ENCODE assay signal across 1 cellular context in the genomic region with DNA sequence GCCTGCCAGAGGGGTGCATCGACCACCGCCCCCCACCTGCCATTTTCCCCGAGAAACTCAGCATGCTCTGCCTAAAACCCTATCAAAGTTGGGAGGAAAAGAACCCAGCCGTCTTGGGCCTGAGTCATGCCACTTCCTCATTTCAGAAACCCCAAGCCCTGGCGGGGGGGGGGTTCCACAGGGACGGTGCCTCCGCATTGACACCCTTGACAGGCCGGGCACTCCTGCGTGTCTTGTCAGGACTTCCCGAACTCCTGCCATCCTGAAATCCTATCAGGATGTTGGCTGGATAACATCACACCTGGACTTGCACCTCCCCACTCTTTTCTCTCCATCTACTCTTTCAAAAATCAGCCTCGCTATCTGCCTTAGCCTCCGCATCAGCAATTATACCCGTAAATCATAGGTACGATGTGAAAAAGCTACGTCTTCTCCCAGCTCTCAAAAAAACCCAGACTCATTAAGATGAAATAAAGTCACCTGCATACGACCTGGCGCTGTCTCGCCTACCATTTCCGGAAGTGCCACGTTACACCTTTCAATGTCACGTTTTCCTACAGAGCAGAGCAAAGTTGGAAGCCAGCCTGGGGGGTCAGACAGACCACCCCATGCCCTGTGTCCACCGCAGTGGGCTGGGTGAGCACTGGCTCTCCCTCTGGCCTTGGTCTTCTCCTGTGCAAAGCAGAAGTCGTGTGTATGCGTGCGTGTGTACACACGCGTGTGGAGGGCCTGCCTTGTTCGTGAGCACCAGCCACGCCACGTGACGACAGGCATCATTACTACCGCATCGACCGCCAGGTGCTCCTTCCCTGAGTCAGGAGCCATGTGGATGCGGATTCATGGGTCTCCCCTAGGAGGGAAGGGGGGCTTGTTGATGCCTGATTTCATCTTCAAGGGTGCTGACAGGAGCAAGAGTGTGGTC.
TF ChIP-seq lines count a peak whose summit lies in the region.

No MANE protein-coding gene starts in this region.

TF ChIP-seq in GM23338, 12 proteins besides CTCF, POLR2A, EP300 and RAD21 (continued from another document):
- TF ChIP-seq, protein P1, sequence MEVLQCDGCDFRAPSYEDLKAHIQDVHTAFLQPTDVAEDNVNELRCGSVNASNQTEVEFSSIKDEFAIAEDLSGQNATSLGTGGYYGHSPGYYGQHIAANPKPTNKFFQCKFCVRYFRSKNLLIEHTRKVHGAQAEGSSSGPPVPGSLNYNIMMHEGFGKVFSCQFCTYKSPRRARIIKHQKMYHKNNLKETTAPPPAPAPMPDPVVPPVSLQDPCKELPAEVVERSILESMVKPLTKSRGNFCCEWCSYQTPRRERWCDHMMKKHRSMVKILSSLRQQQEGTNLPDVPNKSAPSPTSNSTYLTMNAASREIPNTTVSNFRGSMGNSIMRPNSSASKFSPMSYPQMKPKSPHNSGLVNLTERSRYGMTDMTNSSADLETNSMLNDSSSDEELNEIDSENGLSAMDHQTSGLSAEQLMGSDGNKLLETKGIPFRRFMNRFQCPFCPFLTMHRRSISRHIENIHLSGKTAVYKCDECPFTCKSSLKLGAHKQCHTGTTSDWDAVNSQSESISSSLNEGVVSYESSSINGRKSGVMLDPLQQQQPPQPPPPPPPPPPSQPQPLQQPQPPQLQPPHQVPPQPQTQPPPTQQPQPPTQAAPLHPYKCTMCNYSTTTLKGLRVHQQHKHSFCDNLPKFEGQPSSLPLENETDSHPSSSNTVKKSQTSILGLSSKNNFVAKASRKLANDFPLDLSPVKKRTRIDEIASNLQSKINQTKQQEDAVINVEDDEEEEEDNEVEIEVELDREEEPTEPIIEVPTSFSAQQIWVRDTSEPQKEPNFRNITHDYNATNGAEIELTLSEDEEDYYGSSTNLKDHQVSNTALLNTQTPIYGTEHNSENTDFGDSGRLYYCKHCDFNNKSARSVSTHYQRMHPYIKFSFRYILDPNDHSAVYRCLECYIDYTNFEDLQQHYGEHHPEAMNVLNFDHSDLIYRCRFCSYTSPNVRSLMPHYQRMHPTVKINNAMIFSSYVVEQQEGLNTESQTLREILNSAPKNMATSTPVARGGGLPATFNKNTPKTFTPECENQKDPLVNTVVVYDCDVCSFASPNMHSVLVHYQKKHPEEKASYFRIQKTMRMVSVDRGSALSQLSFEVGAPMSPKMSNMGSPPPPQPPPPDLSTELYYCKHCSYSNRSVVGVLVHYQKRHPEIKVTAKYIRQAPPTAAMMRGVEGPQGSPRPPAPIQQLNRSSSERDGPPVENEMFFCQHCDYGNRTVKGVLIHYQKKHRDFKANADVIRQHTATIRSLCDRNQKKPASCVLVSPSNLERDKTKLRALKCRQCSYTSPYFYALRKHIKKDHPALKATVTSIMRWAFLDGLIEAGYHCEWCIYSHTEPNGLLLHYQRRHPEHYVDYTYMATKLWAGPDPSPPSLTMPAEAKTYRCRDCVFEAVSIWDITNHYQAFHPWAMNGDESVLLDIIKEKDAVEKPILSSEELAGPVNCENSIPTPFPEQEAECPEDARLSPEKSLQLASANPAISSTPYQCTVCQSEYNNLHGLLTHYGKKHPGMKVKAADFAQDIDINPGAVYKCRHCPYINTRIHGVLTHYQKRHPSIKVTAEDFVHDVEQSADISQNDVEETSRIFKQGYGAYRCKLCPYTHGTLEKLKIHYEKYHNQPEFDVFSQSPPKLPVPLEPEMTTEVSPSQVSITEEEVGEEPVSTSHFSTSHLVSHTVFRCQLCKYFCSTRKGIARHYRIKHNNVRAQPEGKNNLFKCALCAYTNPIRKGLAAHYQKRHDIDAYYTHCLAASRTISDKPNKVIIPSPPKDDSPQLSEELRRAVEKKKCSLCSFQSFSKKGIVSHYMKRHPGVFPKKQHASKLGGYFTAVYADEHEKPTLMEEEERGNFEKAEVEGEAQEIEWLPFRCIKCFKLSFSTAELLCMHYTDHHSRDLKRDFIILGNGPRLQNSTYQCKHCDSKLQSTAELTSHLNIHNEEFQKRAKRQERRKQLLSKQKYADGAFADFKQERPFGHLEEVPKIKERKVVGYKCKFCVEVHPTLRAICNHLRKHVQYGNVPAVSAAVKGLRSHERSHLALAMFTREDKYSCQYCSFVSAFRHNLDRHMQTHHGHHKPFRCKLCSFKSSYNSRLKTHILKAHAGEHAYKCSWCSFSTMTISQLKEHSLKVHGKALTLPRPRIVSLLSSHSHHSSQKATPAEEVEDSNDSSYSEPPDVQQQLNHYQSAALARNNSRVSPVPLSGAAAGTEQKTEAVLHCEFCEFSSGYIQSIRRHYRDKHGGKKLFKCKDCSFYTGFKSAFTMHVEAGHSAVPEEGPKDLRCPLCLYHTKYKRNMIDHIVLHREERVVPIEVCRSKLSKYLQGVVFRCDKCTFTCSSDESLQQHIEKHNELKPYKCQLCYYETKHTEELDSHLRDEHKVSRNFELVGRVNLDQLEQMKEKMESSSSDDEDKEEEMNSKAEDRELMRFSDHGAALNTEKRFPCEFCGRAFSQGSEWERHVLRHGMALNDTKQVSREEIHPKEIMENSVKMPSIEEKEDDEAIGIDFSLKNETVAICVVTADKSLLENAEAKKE (CRISPR knock-in tag; IDR thresholded peaks at IDR 0.05): no peak
- TF ChIP-seq POLR2AphosphoS5 (IDR thresholded peaks at IDR 0.05; ENCODE audit: low read depth) (no peak), NANOG (IDR thresholded peaks at IDR 0.05; ENCODE audit: borderline replicate concordance) (no peak), EZH2 (IDR thresholded peaks at IDR 0.05; ENCODE audit: low read depth, unreplicated experiment) (no peak), ZNF114 (CRISPR knock-in tag; IDR thresholded peaks at IDR 0.05) (no peak), CREB1 (CRISPR knock-in tag; IDR thresholded peaks at IDR 0.05; ENCODE audit: low read depth) (no peak), EZH2phosphoT487 (IDR thresholded peaks at IDR 0.05; ENCODE audit: unreplicated experiment) (no peak)
- TF ChIP-seq, protein P2, sequence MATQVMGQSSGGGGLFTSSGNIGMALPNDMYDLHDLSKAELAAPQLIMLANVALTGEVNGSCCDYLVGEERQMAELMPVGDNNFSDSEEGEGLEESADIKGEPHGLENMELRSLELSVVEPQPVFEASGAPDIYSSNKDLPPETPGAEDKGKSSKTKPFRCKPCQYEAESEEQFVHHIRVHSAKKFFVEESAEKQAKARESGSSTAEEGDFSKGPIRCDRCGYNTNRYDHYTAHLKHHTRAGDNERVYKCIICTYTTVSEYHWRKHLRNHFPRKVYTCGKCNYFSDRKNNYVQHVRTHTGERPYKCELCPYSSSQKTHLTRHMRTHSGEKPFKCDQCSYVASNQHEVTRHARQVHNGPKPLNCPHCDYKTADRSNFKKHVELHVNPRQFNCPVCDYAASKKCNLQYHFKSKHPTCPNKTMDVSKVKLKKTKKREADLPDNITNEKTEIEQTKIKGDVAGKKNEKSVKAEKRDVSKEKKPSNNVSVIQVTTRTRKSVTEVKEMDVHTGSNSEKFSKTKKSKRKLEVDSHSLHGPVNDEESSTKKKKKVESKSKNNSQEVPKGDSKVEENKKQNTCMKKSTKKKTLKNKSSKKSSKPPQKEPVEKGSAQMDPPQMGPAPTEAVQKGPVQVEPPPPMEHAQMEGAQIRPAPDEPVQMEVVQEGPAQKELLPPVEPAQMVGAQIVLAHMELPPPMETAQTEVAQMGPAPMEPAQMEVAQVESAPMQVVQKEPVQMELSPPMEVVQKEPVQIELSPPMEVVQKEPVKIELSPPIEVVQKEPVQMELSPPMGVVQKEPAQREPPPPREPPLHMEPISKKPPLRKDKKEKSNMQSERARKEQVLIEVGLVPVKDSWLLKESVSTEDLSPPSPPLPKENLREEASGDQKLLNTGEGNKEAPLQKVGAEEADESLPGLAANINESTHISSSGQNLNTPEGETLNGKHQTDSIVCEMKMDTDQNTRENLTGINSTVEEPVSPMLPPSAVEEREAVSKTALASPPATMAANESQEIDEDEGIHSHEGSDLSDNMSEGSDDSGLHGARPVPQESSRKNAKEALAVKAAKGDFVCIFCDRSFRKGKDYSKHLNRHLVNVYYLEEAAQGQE (IDR thresholded peaks at IDR 0.05; ENCODE audit: unreplicated experiment): no peak
